ENCODE assay signal across 1 cellular context in the genomic region with DNA sequence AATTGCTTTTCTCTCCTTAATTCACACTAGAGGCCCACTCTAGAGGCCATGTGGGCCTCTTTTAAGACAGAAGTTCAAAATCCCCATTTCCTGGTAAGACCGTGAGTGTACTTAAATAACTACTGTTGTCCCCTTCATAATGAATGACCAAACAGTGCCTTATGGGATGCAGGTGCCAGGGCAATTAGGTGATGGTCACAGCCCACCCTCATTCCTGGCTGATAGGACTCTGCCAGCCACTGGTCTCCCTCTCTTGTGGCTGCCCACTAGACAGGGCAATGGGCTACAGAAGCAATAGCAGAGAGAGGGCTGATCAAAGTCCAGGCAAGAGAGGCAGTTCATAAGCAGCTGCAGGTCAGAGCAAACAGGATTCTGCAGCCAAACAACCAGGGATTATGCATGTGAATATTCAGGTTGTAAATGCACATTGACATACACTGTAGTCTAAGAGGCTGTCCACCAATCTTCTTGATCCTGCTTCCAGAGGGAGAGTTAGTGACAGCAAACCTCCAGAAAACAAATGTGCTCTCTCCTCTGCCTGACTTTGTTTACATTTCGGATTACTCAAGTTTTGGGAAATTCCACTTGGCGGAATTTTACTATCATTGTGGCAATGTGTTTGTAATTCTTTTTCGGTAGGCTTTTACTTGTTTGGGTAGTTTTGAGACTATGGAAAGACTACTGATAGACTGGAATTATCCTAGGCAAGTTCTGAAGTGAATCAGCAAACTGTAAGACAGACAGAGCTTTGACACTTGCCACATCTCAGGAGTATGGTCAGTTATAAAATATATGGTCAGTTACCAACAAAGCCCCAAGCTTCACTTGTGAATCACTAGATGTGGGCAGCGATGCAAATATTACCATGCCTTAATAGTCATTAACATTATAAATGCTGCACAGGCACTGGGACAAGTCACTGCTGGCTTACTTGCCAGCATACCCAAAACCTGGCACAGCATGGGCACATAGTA.
A peak's percentile ranks its signal among the peaks of the same experiment; 100 is the strongest.
TF ChIP-seq lines count a peak whose summit lies in the region.

No MANE protein-coding gene starts in this region.

TF ChIP-seq in HepG2, 621 proteins besides CTCF, POLR2A, EP300 and RAD21 (continued from another document and continues in another):
- TF ChIP-seq GMEB1 (CRISPR knock-in tag; IDR thresholded peaks at IDR 0.05; ENCODE audit: borderline replicate concordance), result peak; percentile 49; the same call in 1 of the 2 replicates
- TF ChIP-seq SNAPC4 (CRISPR knock-in tag; IDR thresholded peaks at IDR 0.05), result no peak
- TF ChIP-seq SPEN (CRISPR knock-in tag; IDR thresholded peaks at IDR 0.05; ENCODE audit: low read depth), result peak; percentile 23; the same call in 1 of the 2 replicates
- TF ChIP-seq MATR3 (CRISPR knock-in tag; IDR thresholded peaks at IDR 0.05), result no peak
- no peak for TF ChIP-seq GABPA (IDR thresholded peaks at IDR 0.05; ENCODE audit: low read depth, low read length)
- no peak for TF ChIP-seq GABPA (CRISPR knock-in tag; IDR thresholded peaks at IDR 0.05; ENCODE audit: low read depth)
- TF ChIP-seq ZNF496 (CRISPR knock-in tag; IDR thresholded peaks at IDR 0.05; ENCODE audit: insufficient replicate concordance), result no peak
- TF ChIP-seq ZNF713 (CRISPR knock-in tag; IDR thresholded peaks at IDR 0.05), result no peak
- TF ChIP-seq HMGA1 (CRISPR knock-in tag; conservative IDR thresholded peaks at IDR 0.05), result no peak
- TF ChIP-seq ZNF331 (CRISPR knock-in tag; IDR thresholded peaks at IDR 0.05), result peak; percentile 93
- peak; percentile 84 for TF ChIP-seq ELF3 (CRISPR knock-in tag; IDR thresholded peaks at IDR 0.05)
- TF ChIP-seq POGK (CRISPR knock-in tag; conservative IDR thresholded peaks at IDR 0.05), result no peak; the same call in 1 of the 2 replicates
- peak; percentile 90 for TF ChIP-seq PHF21A (CRISPR knock-in tag; IDR thresholded peaks at IDR 0.05)
- TF ChIP-seq REL (CRISPR knock-in tag; conservative IDR thresholded peaks at IDR 0.05), result no peak
- TF ChIP-seq ZNF251 (CRISPR knock-in tag; IDR thresholded peaks at IDR 0.05), result peak; percentile 76; the same call in 1 of the 2 replicates
- peak; percentile 48; the same call in 1 of the 2 replicates for TF ChIP-seq ZFY (CRISPR knock-in tag; IDR thresholded peaks at IDR 0.05)
- no peak for TF ChIP-seq DBP (CRISPR knock-in tag; IDR thresholded peaks at IDR 0.05; ENCODE audit: not compliant biosample characterization)
- TF ChIP-seq KDM1A (CRISPR knock-in tag; IDR thresholded peaks at IDR 0.05), result peak; percentile 88
- TF ChIP-seq, protein P1, sequence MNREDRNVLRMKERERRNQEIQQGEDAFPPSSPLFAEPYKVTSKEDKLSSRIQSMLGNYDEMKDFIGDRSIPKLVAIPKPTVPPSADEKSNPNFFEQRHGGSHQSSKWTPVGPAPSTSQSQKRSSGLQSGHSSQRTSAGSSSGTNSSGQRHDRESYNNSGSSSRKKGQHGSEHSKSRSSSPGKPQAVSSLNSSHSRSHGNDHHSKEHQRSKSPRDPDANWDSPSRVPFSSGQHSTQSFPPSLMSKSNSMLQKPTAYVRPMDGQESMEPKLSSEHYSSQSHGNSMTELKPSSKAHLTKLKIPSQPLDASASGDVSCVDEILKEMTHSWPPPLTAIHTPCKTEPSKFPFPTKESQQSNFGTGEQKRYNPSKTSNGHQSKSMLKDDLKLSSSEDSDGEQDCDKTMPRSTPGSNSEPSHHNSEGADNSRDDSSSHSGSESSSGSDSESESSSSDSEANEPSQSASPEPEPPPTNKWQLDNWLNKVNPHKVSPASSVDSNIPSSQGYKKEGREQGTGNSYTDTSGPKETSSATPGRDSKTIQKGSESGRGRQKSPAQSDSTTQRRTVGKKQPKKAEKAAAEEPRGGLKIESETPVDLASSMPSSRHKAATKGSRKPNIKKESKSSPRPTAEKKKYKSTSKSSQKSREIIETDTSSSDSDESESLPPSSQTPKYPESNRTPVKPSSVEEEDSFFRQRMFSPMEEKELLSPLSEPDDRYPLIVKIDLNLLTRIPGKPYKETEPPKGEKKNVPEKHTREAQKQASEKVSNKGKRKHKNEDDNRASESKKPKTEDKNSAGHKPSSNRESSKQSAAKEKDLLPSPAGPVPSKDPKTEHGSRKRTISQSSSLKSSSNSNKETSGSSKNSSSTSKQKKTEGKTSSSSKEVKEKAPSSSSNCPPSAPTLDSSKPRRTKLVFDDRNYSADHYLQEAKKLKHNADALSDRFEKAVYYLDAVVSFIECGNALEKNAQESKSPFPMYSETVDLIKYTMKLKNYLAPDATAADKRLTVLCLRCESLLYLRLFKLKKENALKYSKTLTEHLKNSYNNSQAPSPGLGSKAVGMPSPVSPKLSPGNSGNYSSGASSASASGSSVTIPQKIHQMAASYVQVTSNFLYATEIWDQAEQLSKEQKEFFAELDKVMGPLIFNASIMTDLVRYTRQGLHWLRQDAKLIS (CRISPR knock-in tag; IDR thresholded peaks at IDR 0.05), result peak; percentile 93
- peak; percentile 51; the same call in 1 of the 2 replicates for TF ChIP-seq NR2F6 (IDR thresholded peaks at IDR 0.05)
- peak; percentile 76 for TF ChIP-seq NR2F6 (CRISPR knock-in tag; IDR thresholded peaks at IDR 0.05)
- TF ChIP-seq MLXIP (CRISPR knock-in tag; IDR thresholded peaks at IDR 0.05; ENCODE audit: borderline replicate concordance), result no peak
- peak; percentile 96 for TF ChIP-seq ZFP36L1 (CRISPR knock-in tag; IDR thresholded peaks at IDR 0.05)
- peak; percentile 93 for TF ChIP-seq NCOR1 (IDR thresholded peaks at IDR 0.05; ENCODE audit: borderline replicate concordance, low read length)
- TF ChIP-seq THAP11 (CRISPR knock-in tag; IDR thresholded peaks at IDR 0.05), result peak; percentile 78
- TF ChIP-seq FOXA3 (CRISPR knock-in tag; IDR thresholded peaks at IDR 0.05), result peak; percentile 97
- TF ChIP-seq PHB2 (IDR thresholded peaks at IDR 0.05; ENCODE audit: partially characterized antibody), result no peak
- no peak for TF ChIP-seq SOX6 (IDR thresholded peaks at IDR 0.05)
- TF ChIP-seq SOX6 (CRISPR knock-in tag; IDR thresholded peaks at IDR 0.05), result peak; percentile 94
- TF ChIP-seq ZNF616 (CRISPR knock-in tag; IDR thresholded peaks at IDR 0.05; ENCODE audit: low read depth), result no peak
- no peak for TF ChIP-seq CHCHD3 (CRISPR knock-in tag; IDR thresholded peaks at IDR 0.05)
- no peak for TF ChIP-seq ZNF451 (CRISPR knock-in tag; IDR thresholded peaks at IDR 0.05)
- no peak for TF ChIP-seq TERF1 (CRISPR knock-in tag; IDR thresholded peaks at IDR 0.05)
- peak; percentile 61; the same call in 1 of the 2 replicates for TF ChIP-seq JUN (CRISPR knock-in tag; IDR thresholded peaks at IDR 0.05)
- peak; percentile 96 for TF ChIP-seq HIC2 (CRISPR knock-in tag; IDR thresholded peaks at IDR 0.05; ENCODE audit: low read depth)
